ENCODE assay signal across 8 cellular contexts in the genomic region with DNA sequence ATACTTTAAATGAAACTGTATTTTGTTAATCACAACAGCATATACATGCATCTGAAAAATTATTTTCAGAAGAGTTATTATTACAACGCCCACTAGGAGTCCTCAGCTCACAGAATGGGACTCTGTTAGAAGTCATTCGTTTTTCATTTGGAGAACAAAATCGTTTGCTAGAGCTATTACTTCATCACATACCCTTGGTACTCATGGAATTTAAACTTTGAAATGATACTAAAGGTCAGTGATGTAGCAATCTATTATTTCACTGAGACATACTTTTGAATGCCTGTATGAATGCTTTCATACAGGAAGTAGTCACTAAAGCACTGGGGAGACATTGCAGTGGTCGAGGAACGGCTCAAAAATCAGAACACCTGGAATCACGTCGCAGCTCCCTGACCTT.
DNase-seq lines count a peak whose midpoint lies in the region; ATAC-seq and TF ChIP-seq lines count a peak whose summit lies in the region.

No MANE protein-coding gene starts in this region.

- H3K36me3 ChIP-seq in endodermal cell (ENCODE audit: control insufficient read depth, insufficient read depth, low read length): no peaks in the 10 kb centered on the region

- BruUV-seq in Calu3 (replicated peaks; lab: Mats Ljungman, UMichigan): no TSS peak

- no peak overlapping the region for H3K4me3 ChIP-seq in endodermal cell (ENCODE audit: low read length)

- H3K9me3 ChIP-seq in endodermal cell (ENCODE audit: control insufficient read depth, low read length): peaks cover 2% of the 10 kb centered on the region

- DNase-seq in Calu3 (no peak), H4 (ENCODE audit: low spot score) (peak; percentile 45), NOMO-1 treated with dmso at 0.1 percent for 144 hours (lab: John Stamatoyannopoulos, UW; ENCODE audit: unreplicated experiment) (peak; percentile 47), endodermal cell (no peak), neural crest cell (ENCODE audit: low read depth, low spot score) (no peak), C1 segment of cervical spinal cord (lab: John Stamatoyannopoulos, UW) (no peak)
- DNase-seq in activated T-helper 2 cell treated with anti-CD3 and anti-CD28 coated beads, Interferon-gamma antibody, Interleukin-2, Interleukin-4, amounts not matched to agents 10 μg/mL and 5 μg/mL and 100 μg/mL, durations not matched to agents 14 hours and 24 hours and 36 hours (ENCODE audit: low spot score): no peak

- TF ChIP-seq CTCF in Calu3 (IDR thresholded peaks at IDR 0.05; ENCODE audit: unreplicated experiment) (peak; percentile 52), endodermal cell (conservative IDR thresholded peaks at IDR 0.05) (peak; percentile 75), neural crest cell (conservative IDR thresholded peaks at IDR 0.05) (peak; percentile 62)

- 83 to 94% methylated on average over 5 to 7 of the region's 7 CpGs for WGBS in endodermal cell (ENCODE audit: insufficient coverage in 1 of 2, insufficient read length in 1 of 2), 2 experiments

- H3K27me3 ChIP-seq in endodermal cell (ENCODE audit: control insufficient read depth, insufficient read depth, low read length, poor library complexity, severe bottlenecking): no peaks in the 10 kb centered on the region

- H3K27ac ChIP-seq in endodermal cell (ENCODE audit: low read depth, low read length): no peak overlapping the region

- CTCF ChIA-PET in Calu3 (lab: Charles Lee): interaction anchor here (0.7 to 1.0 kb wide), 3 partner anchors 18 to 107 kb away, joined by 4 read pairs; no protein-coding TSS in a partner anchor

- no peak overlapping the region for H3K4me3 Mint-ChIP-seq in Calu3 (ENCODE audit: low read depth, unreplicated experiment)
- no peak overlapping the region for H3K4me3 Mint-ChIP-seq in endodermal cell
- no peak overlapping the region for H3K4me3 Mint-ChIP-seq in neural crest cell
- no peak overlapping the region for H3K4me3 Mint-ChIP-seq in activated T-helper 2 cell treated with anti-CD3 and anti-CD28 coated beads, Interferon-gamma antibody, Interleukin-2, Interleukin-4, amounts not matched to agents 10 μg/mL and 5 μg/mL and 100 μg/mL, durations not matched to agents 14 hours and 24 hours and 36 hours (ENCODE audit: low read depth)

- H3K27me3 Mint-ChIP-seq in Calu3 (ENCODE audit: unreplicated experiment) (no peaks in the 10 kb centered on the region), endodermal cell (ENCODE audit: insufficient read depth) (no peaks in the 10 kb centered on the region), neural crest cell (ENCODE audit: low read depth) (no peaks in the 10 kb centered on the region)
- H3K27me3 Mint-ChIP-seq in activated T-helper 2 cell treated with anti-CD3 and anti-CD28 coated beads, Interferon-gamma antibody, Interleukin-2, Interleukin-4, amounts not matched to agents 10 μg/mL and 5 μg/mL and 100 μg/mL, durations not matched to agents 14 hours and 24 hours and 36 hours (ENCODE audit: low read depth): no peaks in the 10 kb centered on the region

- no peaks in the 10 kb centered on the region for H3K4me1 ChIP-seq in endodermal cell (ENCODE audit: control insufficient read depth, insufficient read depth, low read length)

- H3K4me1 Mint-ChIP-seq in Calu3 (ENCODE audit: low read depth, unreplicated experiment): no peaks in the 10 kb centered on the region
- H3K4me1 Mint-ChIP-seq in endodermal cell: peaks cover 12% of the 10 kb centered on the region
- H3K4me1 Mint-ChIP-seq in neural crest cell: no peaks in the 10 kb centered on the region
- H3K4me1 Mint-ChIP-seq in activated T-helper 2 cell treated with anti-CD3 and anti-CD28 coated beads, Interferon-gamma antibody, Interleukin-2, Interleukin-4, amounts not matched to agents 10 μg/mL and 5 μg/mL and 100 μg/mL, durations not matched to agents 14 hours and 24 hours and 36 hours (ENCODE audit: low read depth): peaks cover 5% of the 10 kb centered on the region

- no peak for ATAC-seq in GM21360 (IDR thresholded peaks at IDR 0.05; ENCODE audit: unreplicated experiment)

- H3K36me3 Mint-ChIP-seq in Calu3 (ENCODE audit: insufficient read depth, unreplicated experiment) (peaks cover 5% of the 10 kb centered on the region), endodermal cell (ENCODE audit: low read depth) (no peaks in the 10 kb centered on the region), neural crest cell (ENCODE audit: low read depth) (peaks cover 4% of the 10 kb centered on the region)
- peaks cover 32% of the 10 kb centered on the region for H3K36me3 Mint-ChIP-seq in activated T-helper 2 cell treated with anti-CD3 and anti-CD28 coated beads, Interferon-gamma antibody, Interleukin-2, Interleukin-4, amounts not matched to agents 10 μg/mL and 5 μg/mL and 100 μg/mL, durations not matched to agents 14 hours and 24 hours and 36 hours (ENCODE audit: low read depth)

- H3K9me3 Mint-ChIP-seq in Calu3 (ENCODE audit: low read depth, unreplicated experiment): no peaks in the 10 kb centered on the region
- peaks cover 2% of the 10 kb centered on the region for H3K9me3 Mint-ChIP-seq in endodermal cell
- H3K9me3 Mint-ChIP-seq in neural crest cell: peaks cover 4% of the 10 kb centered on the region
- no peaks in the 10 kb centered on the region for H3K9me3 Mint-ChIP-seq in activated T-helper 2 cell treated with anti-CD3 and anti-CD28 coated beads, Interferon-gamma antibody, Interleukin-2, Interleukin-4, amounts not matched to agents 10 μg/mL and 5 μg/mL and 100 μg/mL, durations not matched to agents 14 hours and 24 hours and 36 hours

- H3K27ac Mint-ChIP-seq in Calu3 (ENCODE audit: unreplicated experiment) (no peak overlapping the region), endodermal cell (no peak overlapping the region), neural crest cell (ENCODE audit: unreplicated experiment) (no peak overlapping the region)
- H3K27ac Mint-ChIP-seq in activated T-helper 2 cell treated with anti-CD3 and anti-CD28 coated beads, Interferon-gamma antibody, Interleukin-2, Interleukin-4, amounts not matched to agents 10 μg/mL and 5 μg/mL and 100 μg/mL, durations not matched to agents 14 hours and 24 hours and 36 hours: no peak overlapping the region

- H3K9ac ChIP-seq in endodermal cell (ENCODE audit: extremely low read depth, low read length, poor library complexity, severe bottlenecking): no peak overlapping the region

- intact Hi-C loops in Calu3 (cut with micrococcal nuclease; ENCODE audit: unreplicated experiment): no loop called here
- intact Hi-C loops in activated T-helper 2 cell treated with anti-CD3 and anti-CD28 coated beads, Interferon-gamma antibody, Interleukin-2, Interleukin-4, amounts not matched to agents 10 μg/mL and 5 μg/mL and 100 μg/mL, durations not matched to agents 14 hours and 24 hours and 36 hours (cut with micrococcal nuclease): no loop called here

Comparison
In these comparisons a context has a peak if more than half of its experiments do, and no peak if none do; other contexts are left out.
1. DNase-seq: peak in H4 (single experiment) and NOMO-1 treated with dmso at 0.1 percent for 144 hours (single experiment); none in Calu3 (single experiment), endodermal cell (single experiment), neural crest cell (single experiment), C1 segment of cervical spinal cord (0 of 14) and activated T-helper 2 cell treated with anti-CD3 and anti-CD28 coated beads, Interferon-gamma antibody, Interleukin-2, Interleukin-4, amounts not matched to agents 10 μg/mL and 5 μg/mL and 100 μg/mL, durations not matched to agents 14 hours and 24 hours and 36 hours (single experiment).
2. Peak in every context shown above with its lines, with median percentiles within 50 percentile points of each other: CTCF ChIP-seq.